Comparison of ENCODE assay signal across 18 cellular contexts in the genomic region with DNA sequence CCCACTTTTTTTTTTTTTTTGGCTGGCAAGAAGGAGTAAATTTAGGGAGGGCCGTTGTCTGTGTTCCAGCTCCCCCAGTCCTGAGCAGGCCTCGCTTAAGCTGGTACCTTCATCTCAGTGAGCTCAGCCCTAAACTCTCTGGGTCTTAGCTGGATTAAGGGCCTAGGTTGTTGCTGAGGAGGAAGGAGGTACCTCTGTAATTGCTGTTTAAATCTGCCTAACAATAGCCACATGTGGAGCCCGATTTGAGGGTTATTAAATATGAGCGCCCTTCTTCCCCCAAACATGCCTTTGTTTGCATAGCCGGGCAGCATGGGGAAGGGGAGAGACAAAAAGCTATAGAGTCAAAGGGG.
DNase-seq lines count a peak whose midpoint lies in the region; ATAC-seq and TF ChIP-seq lines count a peak whose summit lies in the region.
"Had no signal": no experiment of that assay in that cellular context is flagged by ENCODE, and none has a peak within 500 bp of the region (broad histone marks: within the 10 kb centered on the region; RNA-seq: fewer than 3 reads in every experiment).

No MANE protein-coding gene starts in this region.

- H3K9me2 ChIP-seq in GM23338 (ENCODE audit: insufficient read depth), result 0 out of 2 replicates have a peak, but pooled peaks cover 5% of the 10 kb centered on the region

- H2AFZ ChIP-seq in GM23338, result peak overlapping the region; percentile 92

- no peaks in the 10 kb centered on the region; the same call in 2 of the 3 replicates for H3K36me3 Mint-ChIP-seq in GM23338 (ENCODE audit: low read depth)
- no peaks in the 10 kb centered on the region for H3K36me3 Mint-ChIP-seq in osteocyte (ENCODE audit: unreplicated experiment)
- H3K36me3 Mint-ChIP-seq: CD8-positive, alpha-beta memory T cell had no signal

- peak overlapping the region in 10 of 11 experiments; percentile 17 to 94 (median 84); a peak in 20 of 22 replicates for H3K27ac ChIP-seq in BLaER1 treated with 17β-estradiol and CSF1 and Interleukin-3, amounts not matched to agents 10 nM and 100 nM
- H3K27ac ChIP-seq in GM23338 (ENCODE audit: low read depth) (no peak overlapping the region), ascending aorta (peak overlapping the region; percentile 50 to 53), prostate gland (no peak overlapping the region)
- H3K27ac ChIP-seq: KMS-11 had no signal

- H3K4me2 ChIP-seq in BLaER1 treated with 17β-estradiol and CSF1 and Interleukin-3, amounts not matched to agents 10 nM and 100 nM, result peak overlapping the region; percentile 34 to 95 (median 82)
- H3K4me2 ChIP-seq in GM23338, result peak overlapping the region; percentile 41; the same call in 1 of the 2 replicates
- H3K4me2 ChIP-seq: KMS-11 had no signal

- H3K9me3 Mint-ChIP-seq in GM23338 (no peaks in the 10 kb centered on the region), osteocyte (ENCODE audit: unreplicated experiment) (no peaks in the 10 kb centered on the region)
- H3K9me3 Mint-ChIP-seq: CD8-positive, alpha-beta memory T cell had no signal

- H3K4me3 ChIP-seq in BLaER1 treated with 17β-estradiol and CSF1 and Interleukin-3, amounts not matched to agents 10 nM and 100 nM, result peak overlapping the region in 1 of 10 experiments; percentile 4; a peak in 1 of 20 replicates
- H3K4me3 ChIP-seq in GM23338 (no peak overlapping the region), ascending aorta (no peak overlapping the region), prostate gland (no peak overlapping the region)
- H3K4me3 ChIP-seq: GM12878 had no signal

- H3K27me3 ChIP-seq in BLaER1 treated with 17β-estradiol and CSF1 and Interleukin-3, amounts not matched to agents 10 nM and 100 nM, result no peaks in the 10 kb centered on the region
- no peaks in the 10 kb centered on the region for H3K27me3 ChIP-seq in GM23338 (ENCODE audit: insufficient read depth)
- H3K27me3 ChIP-seq in ascending aorta, result no peaks in the 10 kb centered on the region
- no peaks in the 10 kb centered on the region for H3K27me3 ChIP-seq in prostate gland (replicated peaks; ENCODE audit: insufficient read depth)
- H3K27me3 ChIP-seq: BE2C had no signal

- intact Hi-C loops in ascending aorta (cut with DNase I) (no loop called here), prostate gland (cut with DNase I) (no loop called here)

- H3K9me3 ChIP-seq in BLaER1 treated with 17β-estradiol and CSF1 and Interleukin-3, amounts not matched to agents 10 nM and 100 nM (replicated peaks in 1 of 11), result no peaks in the 10 kb centered on the region
- H3K9me3 ChIP-seq in ascending aorta (no peaks in the 10 kb centered on the region), prostate gland (no peaks in the 10 kb centered on the region)
- H3K9me3 ChIP-seq: BE2C had no signal

- H3K27ac Mint-ChIP-seq in GM23338 (peak overlapping the region; percentile 41; the same call in 1 of the 2 replicates), osteocyte (ENCODE audit: unreplicated experiment) (no peak overlapping the region)
- H3K27ac Mint-ChIP-seq: CD8-positive, alpha-beta memory T cell had no signal

- peaks cover 54 to 100% (median 96%) of the 10 kb centered on the region in 10 experiments for H3K4me1 ChIP-seq in BLaER1 treated with 17β-estradiol and CSF1 and Interleukin-3, amounts not matched to agents 10 nM and 100 nM
- peaks cover 9% of the 10 kb centered on the region for H3K4me1 ChIP-seq in GM23338 (ENCODE audit: insufficient read depth)
- peaks cover 11 to 33% of the 10 kb centered on the region in 2 donors for H3K4me1 ChIP-seq in ascending aorta
- no peaks in the 10 kb centered on the region for H3K4me1 ChIP-seq in prostate gland (replicated peaks)

- H3K79me2 ChIP-seq in GM23338 (replicated peaks; ENCODE audit: insufficient read depth), result no peaks in the 10 kb centered on the region

- H3K4me3 Mint-ChIP-seq in GM23338 (no peak overlapping the region), osteocyte (ENCODE audit: unreplicated experiment) (no peak overlapping the region)
- H3K4me3 Mint-ChIP-seq: CD8-positive, alpha-beta memory T cell had no signal

- 73% methylated on average over 5 of the region's 5 CpGs for WGBS in prostate gland

- peak; percentile 37 for ATAC-seq in GM23338
- no peak for ATAC-seq in GM19351 (IDR thresholded peaks at IDR 0.05; ENCODE audit: unreplicated experiment)
- no peak for ATAC-seq in GM21723 (IDR thresholded peaks at IDR 0.05; ENCODE audit: unreplicated experiment)
- ATAC-seq: GM12878, HepG2 had no signal

- peak overlapping the region in 8 of 11 experiments; percentile 27 to 83 (median 68); a peak in 17 of 22 replicates for H3K9ac ChIP-seq in BLaER1 treated with 17β-estradiol and CSF1 and Interleukin-3, amounts not matched to agents 10 nM and 100 nM
- H3K9ac ChIP-seq: KMS-11 had no signal

- peaks cover 25% of the 10 kb centered on the region for H3K4me1 Mint-ChIP-seq in GM23338
- H3K4me1 Mint-ChIP-seq in osteocyte (ENCODE audit: unreplicated experiment), result peaks cover 13% of the 10 kb centered on the region
- H3K4me1 Mint-ChIP-seq: CD8-positive, alpha-beta memory T cell had no signal

- H3K27me3 Mint-ChIP-seq in GM23338 (ENCODE audit: insufficient read depth, low read depth, poor library complexity) (peaks cover 9% of the 10 kb centered on the region), osteocyte (ENCODE audit: unreplicated experiment) (peaks cover 14% of the 10 kb centered on the region)

- H3K36me3 ChIP-seq in BLaER1 treated with 17β-estradiol and CSF1 and Interleukin-3, amounts not matched to agents 10 nM and 100 nM, result no peaks in the 10 kb centered on the region
- H3K36me3 ChIP-seq in GM23338 (ENCODE audit: insufficient read depth) (no peaks in the 10 kb centered on the region), ascending aorta (no peaks in the 10 kb centered on the region), prostate gland (no peaks in the 10 kb centered on the region)
- H3K36me3 ChIP-seq: BE2C had no signal

- no peak for DNase-seq in GM23338 (ENCODE audit: low spot score)
- DNase-seq in ascending aorta (ENCODE audit: low spot score in 2 of 2), result no peak
- peak; percentile 19 for DNase-seq in osteocyte (ENCODE audit: extremely low spot score, unreplicated experiment)
- no peak for DNase-seq in prostate gland (ENCODE audit: low spot score)
- DNase-seq: BE2C; CD8-positive, alpha-beta memory T cell; DMS 273 treated with DMSO at 0.1 percent for 48 hours; GDM1; NCI-H1092 treated with DMSO at 0.1 percent for 48 hours; NCI-H187 treated with DMSO at 0.1 percent for 48 hours; NCI-H446 treated with DMSO at 0.1 percent for 48 hours; SW 1271 had no signal

- TF ChIP-seq CTCF in GM23338 (conservative IDR thresholded peaks at IDR 0.05; ENCODE audit: low read depth in 2 of 2), result no peak
- no peak for TF ChIP-seq CTCF in ascending aorta (IDR thresholded peaks at IDR 0.05)
- no peak for TF ChIP-seq CTCF in osteocyte (IDR thresholded peaks at IDR 0.05)
- no peak for TF ChIP-seq CTCF in prostate gland (IDR thresholded peaks at IDR 0.05)

- no peaks in the 10 kb centered on the region for H3F3A ChIP-seq in GM23338 (replicated peaks; ENCODE audit: low read depth)

- no peaks in the 10 kb centered on the region for H4K20me1 ChIP-seq in BLaER1 treated with 17β-estradiol and CSF1 and Interleukin-3, amounts not matched to agents 10 nM and 100 nM
- no peaks in the 10 kb centered on the region for H4K20me1 ChIP-seq in GM23338 (replicated peaks; ENCODE audit: insufficient read depth)

- TF ChIP-seq POLR2A in prostate gland (IDR thresholded peaks at IDR 0.05), result no peak

TF ChIP-seq in GM23338, 12 proteins besides CTCF, POLR2A, EP300 and RAD21 (continues in another document):
- TF ChIP-seq EZH2phosphoT487 (IDR thresholded peaks at IDR 0.05; ENCODE audit: unreplicated experiment), result no peak
- no peak for TF ChIP-seq ZNF114 (CRISPR knock-in tag; IDR thresholded peaks at IDR 0.05)
- no peak for TF ChIP-seq POLR2AphosphoS5 (IDR thresholded peaks at IDR 0.05; ENCODE audit: low read depth)
- no peak for TF ChIP-seq ETS1 (IDR thresholded peaks at IDR 0.05)
- no peak for TF ChIP-seq EZH2 (IDR thresholded peaks at IDR 0.05; ENCODE audit: low read depth, unreplicated experiment)
- no peak for TF ChIP-seq CREB1 (CRISPR knock-in tag; IDR thresholded peaks at IDR 0.05; ENCODE audit: low read depth)
- TF ChIP-seq JUNB (IDR thresholded peaks at IDR 0.05; ENCODE audit: unreplicated experiment), result no peak
- TF ChIP-seq REST (IDR thresholded peaks at IDR 0.05; ENCODE audit: unreplicated experiment), result no peak
- no peak for TF ChIP-seq NANOG (IDR thresholded peaks at IDR 0.05; ENCODE audit: borderline replicate concordance)
- no peak for TF ChIP-seq STAT1 (IDR thresholded peaks at IDR 0.05; ENCODE audit: unreplicated experiment)

Comparison
In these comparisons a context has a peak if more than half of its experiments do, and no peak if none do; other contexts are left out.
1. H3K27ac ChIP-seq: peak in BLaER1 treated with 17β-estradiol and CSF1 and Interleukin-3, amounts not matched to agents 10 nM and 100 nM (10 of 11) and ascending aorta (2 of 2); none in GM23338 (single experiment) and prostate gland (0 of 2).